9 cellular contexts compared by ENCODE assay signal in the genomic region with DNA sequence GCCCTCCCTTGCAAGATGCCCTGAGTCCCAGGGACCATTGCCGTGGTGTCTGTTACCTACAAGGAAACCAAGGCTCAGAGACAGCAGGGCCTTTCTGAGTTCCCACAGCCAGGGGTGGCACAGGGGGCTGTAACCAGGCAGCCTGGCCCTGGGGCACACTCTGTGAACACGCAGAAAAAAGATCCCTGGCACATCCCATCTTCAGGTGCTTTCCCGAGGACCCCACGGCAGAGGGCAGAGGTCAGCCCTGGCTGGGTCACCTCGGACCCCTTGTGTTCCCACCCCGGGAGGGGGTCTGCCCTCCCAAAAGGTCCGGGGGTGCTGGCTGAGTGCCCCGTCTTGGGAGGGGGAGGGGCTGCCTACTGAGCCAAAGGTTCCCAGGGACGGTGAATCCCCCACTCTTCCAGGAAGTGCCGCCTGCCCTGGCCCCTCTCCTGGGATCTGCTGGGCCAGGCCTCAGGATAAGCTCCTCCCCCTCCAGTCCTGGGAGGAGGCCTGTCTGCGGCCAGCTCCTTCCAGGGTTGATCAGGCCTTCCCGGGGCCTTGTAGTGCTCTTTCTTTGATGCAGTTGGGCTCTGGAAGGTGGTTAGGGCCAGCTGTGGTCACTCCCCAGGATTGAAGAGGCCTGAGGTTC. TPM values are rescaled to one million over a fixed set of nuclear protein-coding genes. Genes with fewer than 3 reads are reported as not detected.
DNase-seq lines count a peak whose midpoint lies in the region; ATAC-seq and TF ChIP-seq lines count a peak whose summit lies in the region.
"Had no signal": no experiment of that assay in that cellular context is flagged by ENCODE, and none has a peak within 500 bp of the region (broad histone marks: within the 10 kb centered on the region; RNA-seq: fewer than 3 reads in every experiment).

No MANE protein-coding gene starts in this region.

- H3K36me3 Mint-ChIP-seq in natural killer cell, result no peaks in the 10 kb centered on the region
- H3K36me3 Mint-ChIP-seq: activated CD8-positive, alpha-beta memory T cell treated with anti-CD3 and anti-CD28 coated beads, Interleukin-2, amount 10 ng/mL, durations not matched to agents 7 days and 5 days had no signal

- H3K9me3 Mint-ChIP-seq in natural killer cell, result no peaks in the 10 kb centered on the region

- H3K4me1 Mint-ChIP-seq in natural killer cell, result peaks cover 0 to 12% of the 10 kb centered on the region in 2 donors

- DNase-seq in EH (ENCODE audit: low read depth) (peak; percentile 61), astrocyte of the spinal cord (ENCODE audit: low read depth, low spot score) (peak; percentile 49), hepatic stellate cell (ENCODE audit: low spot score) (peak; percentile 95), sciatic nerve (ENCODE audit: low spot score) (peak; percentile 85), natural killer cell (no peak), GM20000 (ENCODE audit: low spot score) (no peak)
- DNase-seq: activated CD8-positive, alpha-beta memory T cell treated with anti-CD3 and anti-CD28 coated beads, Interleukin-2, amount 10 ng/mL, durations not matched to agents 7 days and 5 days had no signal

- in situ Hi-C loops in astrocyte of the spinal cord (cut with HindIII; ENCODE audit: low sequenced_read_pairs), result no loop called here

- no peak overlapping the region for H3K27ac Mint-ChIP-seq in natural killer cell
- H3K27ac Mint-ChIP-seq: activated CD8-positive, alpha-beta memory T cell treated with anti-CD3 and anti-CD28 coated beads, Interleukin-2, amount 10 ng/mL, durations not matched to agents 7 days and 5 days had no signal

- intact Hi-C loops in sciatic nerve (cut with DNase I), result no loop called here
- intact Hi-C loops in natural killer cell (cut with micrococcal nuclease), result no loop called here

- TF ChIP-seq CTCF in astrocyte of the spinal cord (IDR thresholded peaks at IDR 0.05; ENCODE audit: low read depth, low read length) (no peak), natural killer cell (IDR thresholded peaks at IDR 0.05) (no peak), GM20000 (IDR thresholded peaks at IDR 0.05; ENCODE audit: extremely low read depth, missing control alignments) (no peak)

- no peak overlapping the region for H3K4me3 ChIP-seq in astrocyte of the spinal cord (ENCODE audit: low read depth, low read length)

- peaks cover 0 to 7% of the 10 kb centered on the region in 2 donors for H3K27me3 Mint-ChIP-seq in natural killer cell (ENCODE audit: low read depth in 2 of 2)

- ATAC-seq in sciatic nerve, result peak; percentile 76
- no peak for ATAC-seq in GM18502 (IDR thresholded peaks at IDR 0.05; ENCODE audit: poor library complexity, unreplicated experiment)
- ATAC-seq in natural killer cell, result no peak
- no peak for ATAC-seq in GM18498 (IDR thresholded peaks at IDR 0.05; ENCODE audit: unreplicated experiment)
- ATAC-seq: activated CD8-positive, alpha-beta memory T cell treated with anti-CD3 and anti-CD28 coated beads, Interleukin-2, amount 10 ng/mL, durations not matched to agents 7 days and 5 days had no signal

- no peak overlapping the region for H3K4me3 Mint-ChIP-seq in natural killer cell
- H3K4me3 Mint-ChIP-seq: activated CD8-positive, alpha-beta memory T cell treated with anti-CD3 and anti-CD28 coated beads, Interleukin-2, amount 10 ng/mL, durations not matched to agents 7 days and 5 days had no signal

RNA-seq across cellular contexts. Expression of a gene that starts 8.1 kb away (rescaled TPM):
- 39.4 TPM for total RNA-seq in sciatic nerve
- total RNA-seq in natural killer cell, result under 1 TPM in 2 of 3 donors, not detected in 1; 0.05 to 0.35 TPM

RNA-seq across cellular contexts. Expression of a gene that starts 27.2 kb away (rescaled TPM):
- total RNA-seq in sciatic nerve (37.8 TPM), natural killer cell (10 to 100 TPM; 29.4 to 42.7 (median 39.0) TPM)

RNA-seq across cellular contexts. Expression of a gene that starts 47.7 kb away (rescaled TPM):
- 38.4 TPM for total RNA-seq in sciatic nerve
- total RNA-seq in natural killer cell, result under 1 TPM; 0.35 to 0.93 (median 0.78) TPM
- total RNA-seq: activated CD8-positive, alpha-beta memory T cell treated with anti-CD3 and anti-CD28 coated beads, Interleukin-2, amount 10 ng/mL, durations not matched to agents 7 days and 5 days had no signal

RNA-seq across cellular contexts. Expression of a gene that starts 51.1 kb away (rescaled TPM):
- total RNA-seq in sciatic nerve, result 12.7 TPM
- 1 to 10 TPM; 6.5 to 9.6 (median 8.9) TPM for total RNA-seq in natural killer cell

Comparison
In these comparisons a context has a peak if more than half of its experiments do, and no peak if none do; other contexts are left out.
1. DNase-seq: peak in EH (single experiment), astrocyte of the spinal cord (single experiment), hepatic stellate cell (single experiment) and sciatic nerve (single experiment); none in natural killer cell (single experiment) and GM20000 (single experiment).
2. RNA of a gene that starts 8.1 kb away (total RNA-seq): 39.4 TPM in sciatic nerve (single experiment); 0.05 to 0.35 TPM in natural killer cell; every median in the first group is over 10 times any median in the second.
3. RNA of a gene that starts 47.7 kb away (total RNA-seq): 38.4 TPM in sciatic nerve (single experiment); 0.35 to 0.93 TPM in natural killer cell; every median in the first group is over 10 times any median in the second.